18 cellular contexts compared by ENCODE assay signal in the genomic region with DNA sequence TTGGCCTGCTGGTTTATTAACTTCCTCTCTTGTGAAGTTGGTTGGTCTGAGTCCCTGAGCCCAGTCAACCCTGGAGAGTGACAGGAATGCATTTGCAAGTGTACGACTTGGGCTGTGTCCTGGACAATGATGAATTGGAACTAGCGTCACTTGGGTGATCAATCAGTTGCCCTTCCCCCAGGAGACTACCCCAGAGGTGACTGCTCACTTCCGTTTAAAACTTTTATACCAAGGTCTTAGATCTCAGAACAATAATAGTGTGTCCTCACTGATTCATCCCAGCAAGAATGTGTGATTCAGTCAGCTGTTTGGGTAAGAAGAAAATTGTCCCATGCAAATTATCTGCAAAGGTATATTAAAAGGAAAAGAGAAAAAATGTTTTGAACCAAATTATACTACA.
DNase-seq lines count a peak whose midpoint lies in the region; ATAC-seq, FAIRE-seq and TF ChIP-seq lines count a peak whose summit lies in the region.
"Had no signal": no experiment of that assay in that cellular context is flagged by ENCODE, and none has a peak within 500 bp of the region (broad histone marks: within the 10 kb centered on the region; RNA-seq: fewer than 3 reads in every experiment).

No MANE protein-coding gene starts in this region.

- H3K36me3 ChIP-seq in PC-3 (ENCODE audit: low read depth, low read length), result no peaks in the 10 kb centered on the region
- no peaks in the 10 kb centered on the region for H3K36me3 ChIP-seq in endothelial cell of umbilical vein (ENCODE audit: control insufficient read depth in 2 of 2, extremely low read depth in 1 of 2, insufficient read depth in 2 of 2, low read length in 2 of 2)
- H3K36me3 ChIP-seq: BLaER1 treated with 17β-estradiol and CSF1 and Interleukin-3, amounts not matched to agents 10 nM and 100 nM; tibial artery had no signal

- peak overlapping the region; percentile 95 for H3K27ac Mint-ChIP-seq in nephron progenitor cell
- H3K27ac Mint-ChIP-seq: activated naive CD8-positive, alpha-beta T cell treated with anti-CD3 and anti-CD28 coated beads for 36 hours; T-helper 1 cell treated with Interleukin-12 subunit alpha and Interleukin-12 subunit beta and Interleukin-4 antibody, amounts not matched to agents 30 μg/mL and 1 μg/mL, for 36 hours had no signal

- H3K4me3 Mint-ChIP-seq in nephron progenitor cell, result peak overlapping the region; percentile 20
- H3K4me3 Mint-ChIP-seq: activated naive CD8-positive, alpha-beta T cell treated with anti-CD3 and anti-CD28 coated beads for 36 hours; T-helper 1 cell treated with Interleukin-12 subunit alpha and Interleukin-12 subunit beta and Interleukin-4 antibody, amounts not matched to agents 30 μg/mL and 1 μg/mL, for 36 hours had no signal

- H3K9me3 Mint-ChIP-seq in nephron progenitor cell, result peaks cover 44% of the 10 kb centered on the region
- H3K9me3 Mint-ChIP-seq: activated naive CD8-positive, alpha-beta T cell treated with anti-CD3 and anti-CD28 coated beads for 36 hours; T-helper 1 cell treated with Interleukin-12 subunit alpha and Interleukin-12 subunit beta and Interleukin-4 antibody, amounts not matched to agents 30 μg/mL and 1 μg/mL, for 36 hours had no signal

- dilution Hi-C loops in endothelial cell of umbilical vein (cut with MboI; ENCODE audit: extremely low pct_ligation_motif_present, low sequenced_read_pairs), result no loop called here

- intact Hi-C loops in PC-3 (cut with micrococcal nuclease), result loop anchor here (2.0 kb wide), 1 partner anchor 200 kb away; no protein-coding TSS in a partner anchor
- intact Hi-C loops in endothelial cell of umbilical vein (cut with micrococcal nuclease), result loop anchor here (5.0 to 10.0 kb wide), 2 partner anchors 73 to 110 kb away; partner anchors contain the start of gene PIP4K2A

- FAIRE-seq in endothelial cell of umbilical vein (lab: Jason Lieb, UNC), result peak; percentile 70
- FAIRE-seq: colon, frontal cortex had no signal

- H4K20me1 ChIP-seq in PC-3 (ENCODE audit: low read length) (no peaks in the 10 kb centered on the region), endothelial cell of umbilical vein (replicated peaks; ENCODE audit: control insufficient read depth, extremely low read depth, insufficient read depth, low read length) (no peaks in the 10 kb centered on the region)
- H4K20me1 ChIP-seq: BLaER1 treated with 17β-estradiol and CSF1 and Interleukin-3, amounts not matched to agents 10 nM and 100 nM had no signal

- TF ChIP-seq CTCF in PC-3 (conservative IDR thresholded peaks at IDR 0.05; ENCODE audit: low read depth, low read length) (no peak), endothelial cell of umbilical vein (IDR thresholded peaks at IDR 0.05; ENCODE audit: extremely low read depth in 1 of 2, insufficient read depth in 1 of 2, low read depth in 1 of 2, low read length in 2 of 2) (no peak), nephron progenitor cell (IDR thresholded peaks at IDR 0.05) (no peak)

- peaks cover 62% of the 10 kb centered on the region for H3K4me1 ChIP-seq in PC-3 (ENCODE audit: insufficient read depth, low read length)
- H3K4me1 ChIP-seq in endothelial cell of umbilical vein (ENCODE audit: control insufficient read depth, extremely low read depth, insufficient read depth, low read length), result peaks cover 38% of the 10 kb centered on the region
- H3K4me1 ChIP-seq: parathyroid adenoma had no signal

- no peaks in the 10 kb centered on the region for H3K9me1 ChIP-seq in endothelial cell of umbilical vein (replicated peaks; ENCODE audit: control insufficient read depth, extremely low read depth, insufficient read depth, low read length)

- peak overlapping the region; percentile 68 for H3K9ac ChIP-seq in PC-3 (ENCODE audit: low read length)
- H3K9ac ChIP-seq in endothelial cell of umbilical vein (replicated peaks; ENCODE audit: extremely low read depth, insufficient read depth, low read length), result no peak overlapping the region
- H3K9ac ChIP-seq: BLaER1 treated with 17β-estradiol and CSF1 and Interleukin-3, amounts not matched to agents 10 nM and 100 nM; parathyroid adenoma had no signal

- H3K4me3 ChIP-seq in PC-3 (ENCODE audit: low read length) (peak overlapping the region; percentile 17; the same call in 1 of the 2 replicates), endothelial cell of umbilical vein (replicated peaks in 1 of 3; ENCODE audit: insufficient read depth in 1 of 3, low read depth in 1 of 3, low read length in 3 of 3) (no peak overlapping the region)
- H3K4me3 ChIP-seq: BLaER1 treated with 17β-estradiol and CSF1 and Interleukin-3, amounts not matched to agents 10 nM and 100 nM; tibial artery had no signal

- H3K79me2 ChIP-seq in PC-3 (ENCODE audit: low read length) (no peaks in the 10 kb centered on the region), endothelial cell of umbilical vein (ENCODE audit: control insufficient read depth, insufficient read depth, low read length) (no peaks in the 10 kb centered on the region)
- H3K79me2 ChIP-seq: parathyroid adenoma had no signal

- peak overlapping the region; percentile 70 for H3K4me2 ChIP-seq in PC-3 (ENCODE audit: low read length)
- H3K4me2 ChIP-seq in endothelial cell of umbilical vein (ENCODE audit: insufficient read depth, low read length), result peak overlapping the region; percentile 37
- H3K4me2 ChIP-seq: BLaER1 treated with 17β-estradiol and CSF1 and Interleukin-3, amounts not matched to agents 10 nM and 100 nM had no signal

- 0 out of 2 replicates have a peak overlapping the region, but pooled peaks have one; percentile 83 for H2AFZ ChIP-seq in PC-3 (ENCODE audit: low read length)
- no peak overlapping the region for H2AFZ ChIP-seq in endothelial cell of umbilical vein (ENCODE audit: low read depth, low read length)
- H2AFZ ChIP-seq: parathyroid adenoma had no signal

- H3F3A ChIP-seq in PC-3 (ENCODE audit: low read length, unreplicated experiment), result no peaks in the 10 kb centered on the region

- H3K9me3 ChIP-seq in PC-3 (ENCODE audit: low read length) (no peaks in the 10 kb centered on the region), endothelial cell of umbilical vein (replicated peaks; ENCODE audit: control insufficient read depth, insufficient read depth, low read length) (no peaks in the 10 kb centered on the region)
- H3K9me3 ChIP-seq: tibial artery had no signal

- peaks cover 6% of the 10 kb centered on the region for H3K36me3 Mint-ChIP-seq in nephron progenitor cell (ENCODE audit: low read depth)
- H3K36me3 Mint-ChIP-seq: activated naive CD8-positive, alpha-beta T cell treated with anti-CD3 and anti-CD28 coated beads for 36 hours had no signal

- H3K27me3 Mint-ChIP-seq in nephron progenitor cell (ENCODE audit: low read depth, poor library complexity), result no peaks in the 10 kb centered on the region
- H3K27me3 Mint-ChIP-seq: activated naive CD8-positive, alpha-beta T cell treated with anti-CD3 and anti-CD28 coated beads for 36 hours had no signal

- H3K27me3 ChIP-seq in PC-3 (ENCODE audit: low read length), result no peaks in the 10 kb centered on the region
- H3K27me3 ChIP-seq in endothelial cell of umbilical vein (ENCODE audit: control insufficient read depth in 2 of 2, insufficient read depth in 2 of 2, low read length in 2 of 2), result no peaks in the 10 kb centered on the region
- H3K27me3 ChIP-seq: BLaER1 treated with 17β-estradiol and CSF1 and Interleukin-3, amounts not matched to agents 10 nM and 100 nM; tibial artery had no signal

- no peaks in the 10 kb centered on the region for H3K9me2 ChIP-seq in PC-3 (replicated peaks; ENCODE audit: low read length)

- peaks cover 19% of the 10 kb centered on the region for H3K4me1 Mint-ChIP-seq in nephron progenitor cell
- H3K4me1 Mint-ChIP-seq: activated naive CD8-positive, alpha-beta T cell treated with anti-CD3 and anti-CD28 coated beads for 36 hours had no signal

- no peak for TF ChIP-seq POLR2A in endothelial cell of umbilical vein (IDR thresholded peaks at IDR 0.05; ENCODE audit: low read depth, low read length)

- H3K27ac ChIP-seq in PC-3 (ENCODE audit: low read length) (peak overlapping the region; percentile 89), endothelial cell of umbilical vein (ENCODE audit: insufficient read depth, low read depth, low read length) (peak overlapping the region; percentile 43)
- H3K27ac ChIP-seq: BLaER1 treated with 17β-estradiol and CSF1 and Interleukin-3, amounts not matched to agents 10 nM and 100 nM; parathyroid adenoma; tibial artery had no signal

- DNase-seq in Daoy (ENCODE audit: low read depth) (peak; percentile 50), PC-3 (peak; percentile 81), endothelial cell of umbilical vein (ENCODE audit: low read depth, low spot score) (peak; percentile 47), nephron progenitor cell (peak; percentile 7), ureter (ENCODE audit: low spot score) (no peak)
- no peak for DNase-seq in activated CD4-positive, alpha-beta T cell treated with anti-CD3 and anti-CD28 coated beads for 4 hours
- no peak for DNase-seq in stimulated activated CD4-positive, alpha-beta T cell treated with anti-CD3 and anti-CD28 coated beads, Interleukin-15, amount 100 ng/mL, for 24 hours
- DNase-seq: activated CD4-positive, CD25-positive, alpha-beta regulatory T cell treated with anti-CD3 and anti-CD28 coated beads, Interleukin-2, amount 50 U/mL, for 72 hours; activated naive CD8-positive, alpha-beta T cell treated with anti-CD3 and anti-CD28 coated beads for 36 hours; NCI-H1417 treated with DMSO at 0.1 percent for 48 hours; OCI-M1; tibial artery had no signal

- no TSS peak for BruUV-seq in PC-3 (replicated peaks; lab: Mats Ljungman, UMichigan)
- no TSS peak for BruUV-seq in endothelial cell of umbilical vein (replicated peaks; lab: Mats Ljungman, UMichigan)

- peak; percentile 49 for ATAC-seq in PC-3
- ATAC-seq in HG03439 (IDR thresholded peaks at IDR 0.05; ENCODE audit: unreplicated experiment), result no peak

- CTCF ChIA-PET in PC-3 (lab: Charles Lee) (no interaction called here), endothelial cell of umbilical vein (lab: Charles Lee) (no interaction called here)

- POLR2A ChIA-PET in PC-3 (lab: Charles Lee; ENCODE audit: unreplicated experiment), result no interaction called here
- POLR2A ChIA-PET in endothelial cell of umbilical vein (lab: Charles Lee), result no interaction called here

TF ChIP-seq in endothelial cell of umbilical vein, 7 proteins besides CTCF, POLR2A, EP300 and RAD21:
- TF ChIP-seq JUN (IDR thresholded peaks at IDR 0.05; ENCODE audit: borderline replicate concordance, insufficient read depth, insufficient read length, low read depth) (peak; percentile 54), GATA2 (IDR thresholded peaks at IDR 0.05; ENCODE audit: insufficient read depth, insufficient read length, low read depth, low read length) (peak; percentile 34), MAX (IDR thresholded peaks at IDR 0.05; ENCODE audit: insufficient read depth, insufficient read length) (no peak), FOS (IDR thresholded peaks at IDR 0.05; ENCODE audit: borderline replicate concordance, insufficient read depth, low read length) (peak; percentile 95), POLR2AphosphoS5 (IDR thresholded peaks at IDR 0.05; ENCODE audit: insufficient read depth, low read depth, low read length) (peak; percentile 62)

Comparison
In these comparisons a context has a peak if more than half of its experiments do, and no peak if none do; other contexts are left out.
1. DNase-seq: peak in Daoy (single experiment), PC-3 (single experiment), endothelial cell of umbilical vein (single experiment) and nephron progenitor cell (single experiment); none in activated CD4-positive, alpha-beta T cell treated with anti-CD3 and anti-CD28 coated beads for 4 hours (0 of 2), ureter (single experiment) and stimulated activated CD4-positive, alpha-beta T cell treated with anti-CD3 and anti-CD28 coated beads, Interleukin-15, amount 100 ng/mL, for 24 hours (single experiment).